17 cellular contexts compared by ENCODE assay signal in genomic region chr20:47989957-47990356, GRCh38.
DNase-seq lines count a peak whose midpoint lies in the region; ATAC-seq, FAIRE-seq and TF ChIP-seq lines count a peak whose summit lies in the region.
"Had no signal": no experiment of that assay in that cellular context is flagged by ENCODE, and none has a peak within 500 bp of the region (broad histone marks: within the 10 kb centered on the region; RNA-seq: fewer than 3 reads in every experiment).

No MANE protein-coding gene starts in this region.

- no peak overlapping the region for H3K4me2 ChIP-seq in mesenchymal stem cell (ENCODE audit: low read length, poor library complexity, severe bottlenecking)

- H3K36me3 ChIP-seq in mesenchymal stem cell (ENCODE audit: control insufficient read depth in 1 of 2, insufficient read depth in 2 of 2, low read depth in 1 of 2, low read length in 2 of 2), result no peaks in the 10 kb centered on the region
- H3K36me3 ChIP-seq in CD8-positive, alpha-beta memory T cell (ENCODE audit: insufficient read depth, low read length), result no peaks in the 10 kb centered on the region

- H3K14ac ChIP-seq in mesenchymal stem cell (ENCODE audit: low read length in 2 of 2), result no peak overlapping the region

- POLR2A ChIA-PET in CD8-positive, alpha-beta memory T cell (lab: Charles Lee), result no interaction called here

- H3K4me3 ChIP-seq in mesenchymal stem cell (ENCODE audit: insufficient read depth in 1 of 2, low read depth in 1 of 2, low read length in 2 of 2), result no peak overlapping the region
- no peak overlapping the region for H3K4me3 ChIP-seq in CD8-positive, alpha-beta memory T cell (ENCODE audit: low read length)
- no peak overlapping the region for H3K4me3 ChIP-seq in dorsolateral prefrontal cortex

- H2AFZ ChIP-seq in mesenchymal stem cell (ENCODE audit: low read depth, low read length), result no peak overlapping the region

- H3K36me3 Mint-ChIP-seq in CD8-positive, alpha-beta memory T cell, result no peaks in the 10 kb centered on the region

- H2AK5ac ChIP-seq in mesenchymal stem cell (ENCODE audit: low read length, severe bottlenecking), result no peak overlapping the region

- H3K27ac ChIP-seq in VCaP (peak overlapping the region; percentile 31), mesenchymal stem cell (ENCODE audit: low read length, poor library complexity, severe bottlenecking) (no peak overlapping the region), dorsolateral prefrontal cortex (no peak overlapping the region)
- no peak overlapping the region for H3K27ac ChIP-seq in CD8-positive, alpha-beta memory T cell (ENCODE audit: low read depth, low read length)

- H3K23ac ChIP-seq in mesenchymal stem cell (ENCODE audit: low read length in 2 of 2), result no peak overlapping the region

- peaks cover 15% of the 10 kb centered on the region for H3K9me3 ChIP-seq in mesenchymal stem cell (ENCODE audit: control insufficient read depth, low read length)
- no peaks in the 10 kb centered on the region for H3K9me3 ChIP-seq in CD8-positive, alpha-beta memory T cell (ENCODE audit: low read length)

- H2BK15ac ChIP-seq in mesenchymal stem cell (ENCODE audit: low read depth, poor library complexity, severe bottlenecking), result no peak overlapping the region

- 16% methylated on average over 4 of the region's 4 CpGs for WGBS in mesenchymal stem cell

- no peak overlapping the region for H3K4me3 Mint-ChIP-seq in CD8-positive, alpha-beta memory T cell
- H3K4me3 Mint-ChIP-seq: activated CD4-positive, alpha-beta memory T cell treated with anti-CD3 and anti-CD28 coated beads, Interleukin-2, amount 10 ng/mL, durations not matched to agents 7 days and 5 days; stimulated activated naive B cell treated with anti-CD40 and anti-IgM and Interleukin-4, amounts not matched to agents 10 μg/mL and 1 μg/mL and 100 μg/mL, for 72 hours had no signal

- CTCF ChIA-PET in CD8-positive, alpha-beta memory T cell (lab: Charles Lee), result no interaction called here

- H4K8ac ChIP-seq in mesenchymal stem cell (ENCODE audit: low read length), result no peak overlapping the region

- H3K9ac ChIP-seq in mesenchymal stem cell (ENCODE audit: low read length), result no peak overlapping the region

- FAIRE-seq in D721Med (lab: Jason Lieb, UNC), result no peak

- ATAC-seq in HG02763 (IDR thresholded peaks at IDR 0.05; ENCODE audit: unreplicated experiment), result no peak
- no peak for ATAC-seq in HG03378 (IDR thresholded peaks at IDR 0.05; ENCODE audit: unreplicated experiment)
- ATAC-seq: Panc1; stimulated activated naive B cell treated with anti-CD40 and anti-IgM and Interleukin-4, amounts not matched to agents 10 μg/mL and 1 μg/mL and 100 μg/mL, for 72 hours had no signal

- H2BK5ac ChIP-seq in mesenchymal stem cell (ENCODE audit: low read depth, low read length, poor library complexity, severe bottlenecking), result no peak overlapping the region

- peak; percentile 36 for DNase-seq in D721Med (ENCODE audit: insufficient read length, low spot score)
- peak; percentile 46 for DNase-seq in NCI-H1092 treated with DMSO at 0.1 percent for 48 hours (lab: John Stamatoyannopoulos, UW)
- DNase-seq in mesenchymal stem cell, result peak; percentile 21
- DNase-seq in CD8-positive, alpha-beta memory T cell, result no peak
- no peak for DNase-seq in dorsolateral prefrontal cortex
- DNase-seq: activated CD4-positive, alpha-beta memory T cell treated with anti-CD3 and anti-CD28 coated beads, Interleukin-2, amount 10 ng/mL, durations not matched to agents 7 days and 5 days; anterior cingulate cortex; GF-D8; KBM-7; NCI-H2107; retina; stimulated activated CD4-positive, alpha-beta T cell treated with anti-CD3 and anti-CD28 coated beads, Interleukin-4, amount 100 ng/mL, for 1 hour; stimulated activated naive B cell treated with anti-CD40 and anti-IgM and Interleukin-4, amounts not matched to agents 10 μg/mL and 1 μg/mL and 100 μg/mL, for 72 hours had no signal

- peaks cover 3 to 16% of the 10 kb centered on the region in 2 donors for H3K27me3 Mint-ChIP-seq in CD8-positive, alpha-beta memory T cell

- TF ChIP-seq CTCF in D721Med (IDR thresholded peaks at IDR 0.05; ENCODE audit: insufficient read depth, missing control alignments), result no peak
- TF ChIP-seq CTCF in VCaP (conservative IDR thresholded peaks at IDR 0.05), result no peak
- no peak for TF ChIP-seq CTCF in dorsolateral prefrontal cortex (IDR thresholded peaks at IDR 0.05 in 54 of 56, conservative IDR thresholded peaks at IDR 0.05 in 2 of 56; ENCODE audit: low read depth in 1 of 56, partially characterized antibody in 56 of 56)

- peaks cover 0 to 3% (median 0%) of the 10 kb centered on the region in 5 donors for H3K9me3 Mint-ChIP-seq in CD8-positive, alpha-beta memory T cell
- H3K9me3 Mint-ChIP-seq: activated CD4-positive, alpha-beta memory T cell treated with anti-CD3 and anti-CD28 coated beads, Interleukin-2, amount 10 ng/mL, durations not matched to agents 7 days and 5 days had no signal

- peak overlapping the region in 1 of 2 experiments; percentile 37 for H2BK12ac ChIP-seq in mesenchymal stem cell (ENCODE audit: low read length in 2 of 2)

- H2BK120ac ChIP-seq in mesenchymal stem cell (ENCODE audit: low read depth, low read length), result no peak overlapping the region

- H4K91ac ChIP-seq in mesenchymal stem cell (ENCODE audit: low read length), result no peak overlapping the region

- intact Hi-C loops in dorsolateral prefrontal cortex (cut with DNase I), result no loop called here

- H3K27ac Mint-ChIP-seq in CD8-positive, alpha-beta memory T cell, result no peak overlapping the region
- H3K27ac Mint-ChIP-seq: activated CD4-positive, alpha-beta memory T cell treated with anti-CD3 and anti-CD28 coated beads, Interleukin-2, amount 10 ng/mL, durations not matched to agents 7 days and 5 days; stimulated activated naive B cell treated with anti-CD40 and anti-IgM and Interleukin-4, amounts not matched to agents 10 μg/mL and 1 μg/mL and 100 μg/mL, for 72 hours had no signal

- no peaks in the 10 kb centered on the region for H3K79me1 ChIP-seq in mesenchymal stem cell (replicated peaks; ENCODE audit: low read length, poor library complexity, severe bottlenecking)

- no peak overlapping the region for H3K4ac ChIP-seq in mesenchymal stem cell (ENCODE audit: low read depth in 1 of 2, low read length in 2 of 2)

- no peaks in the 10 kb centered on the region for H3K4me1 Mint-ChIP-seq in CD8-positive, alpha-beta memory T cell
- H3K4me1 Mint-ChIP-seq: activated CD4-positive, alpha-beta memory T cell treated with anti-CD3 and anti-CD28 coated beads, Interleukin-2, amount 10 ng/mL, durations not matched to agents 7 days and 5 days; stimulated activated naive B cell treated with anti-CD40 and anti-IgM and Interleukin-4, amounts not matched to agents 10 μg/mL and 1 μg/mL and 100 μg/mL, for 72 hours had no signal

- H3K27me3 ChIP-seq in mesenchymal stem cell (ENCODE audit: control insufficient read depth in 1 of 2, insufficient read depth in 1 of 2, low read length in 2 of 2) (peaks cover 17 to 42% of the 10 kb centered on the region in 2 experiments), dorsolateral prefrontal cortex (peaks cover 0 to 5% (median 0%) of the 10 kb centered on the region in 45 donors)
- no peaks in the 10 kb centered on the region for H3K27me3 ChIP-seq in CD8-positive, alpha-beta memory T cell (ENCODE audit: insufficient read depth, low read length, poor library complexity, severe bottlenecking)

- H3K18ac ChIP-seq in mesenchymal stem cell (ENCODE audit: low read depth in 1 of 2, low read length in 2 of 2), result no peak overlapping the region

- H3K4me1 ChIP-seq in mesenchymal stem cell (ENCODE audit: control insufficient read depth, insufficient read depth, low read depth, low read length), result peaks cover 3% of the 10 kb centered on the region
- no peaks in the 10 kb centered on the region for H3K4me1 ChIP-seq in CD8-positive, alpha-beta memory T cell (ENCODE audit: insufficient read depth, low read length)

Comparison
In these comparisons a context has a peak if more than half of its experiments do, and no peak if none do; other contexts are left out.
1. DNase-seq: peak in D721Med (single experiment), NCI-H1092 treated with DMSO at 0.1 percent for 48 hours (single experiment) and mesenchymal stem cell (single experiment); none in CD8-positive, alpha-beta memory T cell (0 of 5) and dorsolateral prefrontal cortex (0 of 10).